8 cellular contexts compared by ENCODE assay signal in the genomic region with DNA sequence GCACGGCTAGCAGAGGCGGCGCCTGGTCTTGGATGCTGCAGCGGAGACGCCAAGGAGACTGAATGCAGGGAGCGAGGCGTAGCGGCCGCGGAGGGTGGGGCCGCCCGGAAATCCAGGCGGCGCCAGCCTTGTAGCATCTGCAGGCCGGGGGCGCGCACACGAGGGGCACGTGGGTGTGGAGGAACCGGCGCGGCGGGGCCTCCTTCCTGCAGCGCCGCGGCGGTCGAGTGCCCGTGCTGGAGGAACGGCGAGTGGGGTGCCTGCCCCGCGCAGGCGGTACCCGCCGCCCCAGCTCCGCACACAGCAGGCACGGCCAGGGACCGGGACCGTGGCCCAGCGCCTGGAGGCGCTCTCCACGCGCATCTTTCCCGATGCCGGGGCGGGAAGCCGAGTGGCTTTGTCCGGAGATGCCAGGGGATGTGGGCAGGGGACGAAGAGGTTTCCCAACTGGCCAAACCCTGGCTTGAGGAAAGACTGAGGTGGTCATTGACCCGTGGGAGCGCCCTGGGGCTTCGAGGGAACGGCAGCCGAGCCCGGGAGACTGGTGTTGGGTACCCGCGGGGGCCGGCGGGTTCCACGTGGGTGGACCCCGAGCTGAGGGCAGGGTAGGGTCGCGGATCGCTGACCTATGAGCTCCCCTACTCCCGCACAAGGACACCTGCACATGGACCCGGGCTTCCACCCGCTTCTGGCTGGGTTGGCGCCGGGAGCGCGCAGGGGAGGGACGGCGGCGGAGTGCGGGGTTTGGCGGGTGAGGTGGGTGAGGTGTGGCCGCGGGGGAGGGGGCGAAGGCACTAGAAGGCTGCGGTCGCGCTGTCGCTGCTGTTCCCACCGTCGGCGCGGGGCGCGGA.
A peak's percentile ranks its signal among the peaks of the same experiment; 100 is the strongest.
DNase-seq lines count a peak whose midpoint lies in the region; FAIRE-seq and TF ChIP-seq lines count a peak whose summit lies in the region.

No MANE protein-coding gene starts in this region.

- H3K36me3 ChIP-seq in A673 (ENCODE audit: insufficient read depth, low read length, poor library complexity, severe bottlenecking) (no peaks in the 10 kb centered on the region), mesodermal cell (ENCODE audit: control insufficient read depth, insufficient read depth, low read length) (no peaks in the 10 kb centered on the region)

- H3K27me3 ChIP-seq in A673 (replicated peaks; ENCODE audit: insufficient read depth, low read depth, low read length, poor library complexity): peaks cover 5% of the 10 kb centered on the region

- H3K36me3 Mint-ChIP-seq in brain: peaks cover 4% of the 10 kb centered on the region

- DNase-seq in A673 (ENCODE audit: low spot score) (peak; percentile 70), GM03348 (ENCODE audit: low spot score) (peak; percentile 71), NCI-H82 treated with DMSO at 0.1 percent for 48 hours (lab: John Stamatoyannopoulos, UW; ENCODE audit: unreplicated experiment) (peak; percentile 6), HTR-8/SVneo (ENCODE audit: insufficient read length, low spot score) (no peak), GM19238 (ENCODE audit: insufficient read length, low spot score) (no peak)
- DNase-seq in effector CD8-positive, alpha-beta T cell (lab: John Stamatoyannopoulos, UW): no peak

- no peaks in the 10 kb centered on the region for H3K9me3 ChIP-seq in A673 (ENCODE audit: low read depth, low read length, poor library complexity, severe bottlenecking)
- no peaks in the 10 kb centered on the region for H3K9me3 ChIP-seq in mesodermal cell (ENCODE audit: control insufficient read depth, low read length)

- BruUV-seq in A673 (replicated peaks; lab: Mats Ljungman, UMichigan): no TSS peak

- intact Hi-C loops in A673 (cut with micrococcal nuclease; ENCODE audit: unreplicated experiment): loop anchor here (5.0 to 10.0 kb wide), 3 partner anchors 103 to 231 kb away; no protein-coding TSS in a partner anchor

- peak overlapping the region; percentile 85 to 89 (median 87) for H3K4me3 Mint-ChIP-seq in brain

- CTCF ChIA-PET in A673 (lab: Charles Lee): no interaction called here

- POLR2A ChIA-PET in A673 (lab: Charles Lee; ENCODE audit: low non-redundant PET): interaction anchor here (0.8 kb wide), 1 partner anchor 101 kb away, joined by 4 read pairs; no protein-coding TSS in a partner anchor

- WGBS in mesodermal cell (ENCODE audit: insufficient coverage in 2 of 2), 2 experiments: 0% methylated on average over 55 to 57 of the region's 90 CpGs

- H3K27me3 Mint-ChIP-seq in brain: peaks cover 92% of the 10 kb centered on the region

- TF ChIP-seq CTCF in A673 (conservative IDR thresholded peaks at IDR 0.05; ENCODE audit: low read depth, low read length) (no peak), brain (conservative IDR thresholded peaks at IDR 0.05) (no peak)

- H3K4me3 ChIP-seq in A673 (ENCODE audit: low read depth, low read length, poor library complexity, severe bottlenecking): peak overlapping the region; percentile 63
- H3K4me3 ChIP-seq in mesodermal cell (ENCODE audit: extremely low read depth, insufficient read depth, low read length, poor library complexity, severe bottlenecking): peak overlapping the region; percentile 25

- no peak for FAIRE-seq in HTR-8/SVneo (lab: Jason Lieb, UNC)

- H3K9me3 Mint-ChIP-seq in brain: peaks cover 30 to 39% (median 33%) of the 10 kb centered on the region in 5 experiments

- H3K27ac ChIP-seq in A673 (ENCODE audit: low read depth, low read length, poor library complexity, severe bottlenecking): no peak overlapping the region
- H3K27ac ChIP-seq in mesodermal cell (ENCODE audit: low read depth, low read length, severe bottlenecking): no peak overlapping the region

- peaks cover 44% of the 10 kb centered on the region for H3K4me1 Mint-ChIP-seq in brain

- H3K4me1 ChIP-seq in A673 (ENCODE audit: insufficient read depth, low read length, poor library complexity, severe bottlenecking) (no peaks in the 10 kb centered on the region), mesodermal cell (ENCODE audit: control insufficient read depth, insufficient read depth, low read length, poor library complexity, severe bottlenecking) (peaks cover 3% of the 10 kb centered on the region)

- peak overlapping the region in 2 of 5 experiments; percentile 46 to 65 for H3K27ac Mint-ChIP-seq in brain

Comparison
In these comparisons a context has a peak if more than half of its experiments do, and no peak if none do; other contexts are left out.
1. DNase-seq: peak in A673 (single experiment), GM03348 (single experiment) and NCI-H82 treated with DMSO at 0.1 percent for 48 hours (single experiment); none in HTR-8/SVneo (single experiment), effector CD8-positive, alpha-beta T cell (single experiment) and GM19238 (single experiment).